ENCODE assay signal across 22 cellular contexts in the genomic region with DNA sequence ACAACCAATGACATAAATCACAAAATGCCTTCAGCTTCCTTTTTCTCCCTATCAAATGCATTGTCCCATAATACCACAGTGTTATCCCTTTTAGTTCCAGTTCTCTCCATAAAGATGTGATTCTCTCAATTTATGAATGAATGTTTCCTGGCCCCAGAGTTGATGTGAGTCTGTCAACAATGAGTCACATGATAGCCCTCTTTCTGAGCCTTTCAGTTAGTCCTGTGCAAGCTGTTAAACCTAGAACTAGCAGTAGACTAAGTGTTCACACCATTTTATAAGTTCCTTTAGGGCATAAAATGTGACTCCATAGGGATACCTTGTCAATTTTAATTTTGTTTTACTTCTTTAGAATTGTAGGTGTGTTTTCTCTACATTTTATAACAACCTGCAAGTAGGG.
A peak's percentile ranks its signal among the peaks of the same experiment; 100 is the strongest.
DNase-seq lines count a peak whose midpoint lies in the region; ATAC-seq, FAIRE-seq and TF ChIP-seq lines count a peak whose summit lies in the region.
"Had no signal": no experiment of that assay in that cellular context is flagged by ENCODE, and none has a peak within 500 bp of the region (broad histone marks: within the 10 kb centered on the region; RNA-seq: fewer than 3 reads in every experiment).

No MANE protein-coding gene starts in this region.

- H3K4me3 ChIP-seq in K562: no peak overlapping the region
- H3K4me3 ChIP-seq: A549; BLaER1 treated with 17β-estradiol and CSF1 and Interleukin-3, amounts not matched to agents 10 nM and 100 nM had no signal

- CTCF ChIA-PET in K562 (lab: Yijun Ruan, JAX; ENCODE audit: low intra/inter-chr PET ratio): no interaction called here

- H3K36me3 ChIP-seq in K562 (ENCODE audit: control insufficient read depth, insufficient read depth, low read length): no peaks in the 10 kb centered on the region
- H3K36me3 ChIP-seq: BLaER1 treated with 17β-estradiol and CSF1 and Interleukin-3, amounts not matched to agents 10 nM and 100 nM had no signal

- H3K27ac ChIP-seq in K562 (ENCODE audit: extremely low read depth, low read depth, low read length): no peak overlapping the region
- H3K27ac ChIP-seq: 22Rv1; A549; BLaER1 treated with 17β-estradiol and CSF1 and Interleukin-3, amounts not matched to agents 10 nM and 100 nM; C4-2B had no signal

- no peaks in the 10 kb centered on the region; the same call in 1 of the 2 replicates for H3K9me3 ChIP-seq in K562 (replicated peaks; ENCODE audit: control insufficient read depth, insufficient read depth, low read depth, low read length)
- H3K9me3 ChIP-seq: A549 had no signal

- no TSS peak for BruUV-seq in K562 (replicated peaks; lab: Mats Ljungman, UMichigan)

- H3K9ac ChIP-seq in K562 (ENCODE audit: insufficient read depth in 1 of 2, low read depth in 2 of 2, low read length in 2 of 2): no peak overlapping the region
- H3K9ac ChIP-seq: BLaER1 treated with 17β-estradiol and CSF1 and Interleukin-3, amounts not matched to agents 10 nM and 100 nM had no signal

- in situ Hi-C loops in K562 (cut with MboI): no loop called here

- ATAC-seq in K562: no peak
- ATAC-seq: A549 had no signal

- no peaks in the 10 kb centered on the region for H3K79me2 ChIP-seq in K562 (ENCODE audit: control insufficient read depth, insufficient read depth, low read length)

- no peaks in the 10 kb centered on the region for H3K4me1 ChIP-seq in K562 (replicated peaks in 1 of 2; ENCODE audit: control insufficient read depth in 2 of 2, insufficient read depth in 2 of 2, low read length in 2 of 2)
- H3K4me1 ChIP-seq: A549 had no signal

- H4K20me1 ChIP-seq in K562 (replicated peaks; ENCODE audit: control insufficient read depth, insufficient read depth, low read length): no peaks in the 10 kb centered on the region
- H4K20me1 ChIP-seq: BLaER1 treated with 17β-estradiol and CSF1 and Interleukin-3, amounts not matched to agents 10 nM and 100 nM had no signal

- no peak for FAIRE-seq in K562 (lab: Jason Lieb, UNC)
- FAIRE-seq: A549, G401.6, GM12891, GM19239 had no signal

- intact Hi-C loops in K562 (cut with micrococcal nuclease): no loop called here

- no peak overlapping the region for H2AFZ ChIP-seq in K562 (ENCODE audit: low read depth, low read length)

- DNase-seq in DMS53 (lab: John Stamatoyannopoulos, UW) (peak; percentile 15), DMS53 treated with DMSO at 0.1 percent for 48 hours (lab: John Stamatoyannopoulos, UW; ENCODE audit: unreplicated experiment) (no peak), K562 (ENCODE audit: extremely low read depth in 1 of 4, low spot score in 3 of 4) (no peak), foreskin melanocyte (peak; percentile 9), DMS79 (lab: John Stamatoyannopoulos, UW) (no peak)
- no peak for DNase-seq in activated CD4-positive, alpha-beta T cell treated with anti-CD3 and anti-CD28 coated beads for 1 hour
- DNase-seq: AML-193; CD4-positive, alpha-beta memory T cell; CD4-positive, CD25-positive, alpha-beta regulatory T cell; CD8-positive, alpha-beta memory T cell; COR-L47; DMS 273 treated with DMSO at 0.1 percent for 48 hours; DMS153; DMS79 treated with DMSO at 0.1 percent for 48 hours; GF-D8 had no signal

- no peak for TF ChIP-seq EP300 in K562 (IDR thresholded peaks at IDR 0.05; ENCODE audit: low read length)

- TF ChIP-seq RAD21 in K562 (CRISPR knock-in tag; conservative IDR thresholded peaks at IDR 0.05 in 1 of 2, IDR thresholded peaks at IDR 0.05 in 1 of 2): no peak

- no peak overlapping the region for H3K4me2 ChIP-seq in K562 (ENCODE audit: insufficient read depth, low read length)
- H3K4me2 ChIP-seq: A549 had no signal

- POLR2A ChIA-PET in K562 (lab: Yijun Ruan, JAX): no interaction called here

- H3K27me3 ChIP-seq in K562 (ENCODE audit: control insufficient read depth in 2 of 2, insufficient read depth in 2 of 2, low read length in 2 of 2): no peaks in the 10 kb centered on the region
- H3K27me3 ChIP-seq: BLaER1 treated with 17β-estradiol and CSF1 and Interleukin-3, amounts not matched to agents 10 nM and 100 nM had no signal

- TF ChIP-seq POLR2A in K562 (conservative IDR thresholded peaks at IDR 0.05): no peak

- H3K9me1 ChIP-seq in K562 (ENCODE audit: control insufficient read depth, insufficient read depth, low read length): no peaks in the 10 kb centered on the region

- TF ChIP-seq CTCF in K562 (IDR thresholded peaks at IDR 0.05 in 2 of 3, conservative IDR thresholded peaks at IDR 0.05 in 1 of 3; ENCODE audit: insufficient read depth in 2 of 3, low read depth in 1 of 3, low read length in 3 of 3): no peak

TF ChIP-seq in K562, 482 proteins besides CTCF, POLR2A, EP300 and RAD21:
- TF ChIP-seq ZBTB1 (CRISPR knock-in tag; IDR thresholded peaks at IDR 0.05; ENCODE audit: borderline replicate concordance, low read depth) (no peak), KDM5B (IDR thresholded peaks at IDR 0.05; ENCODE audit: insufficient replicate concordance, low read depth, low read length) (no peak)
- TF ChIP-seq, protein P1, sequence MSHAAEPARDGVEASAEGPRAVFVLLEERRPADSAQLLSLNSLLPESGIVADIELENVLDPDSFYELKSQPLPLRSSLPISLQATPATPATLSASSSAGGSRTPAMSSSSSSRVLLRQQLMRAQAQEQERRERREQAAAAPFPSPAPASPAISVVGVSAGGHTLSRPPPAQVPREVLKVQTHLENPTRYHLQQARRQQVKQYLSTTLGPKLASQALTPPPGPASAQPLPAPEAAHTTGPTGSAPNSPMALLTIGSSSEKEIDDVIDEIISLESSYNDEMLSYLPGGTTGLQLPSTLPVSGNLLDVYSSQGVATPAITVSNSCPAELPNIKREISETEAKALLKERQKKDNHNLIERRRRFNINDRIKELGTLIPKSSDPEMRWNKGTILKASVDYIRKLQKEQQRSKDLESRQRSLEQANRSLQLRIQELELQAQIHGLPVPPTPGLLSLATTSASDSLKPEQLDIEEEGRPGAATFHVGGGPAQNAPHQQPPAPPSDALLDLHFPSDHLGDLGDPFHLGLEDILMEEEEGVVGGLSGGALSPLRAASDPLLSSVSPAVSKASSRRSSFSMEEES (CRISPR knock-in tag; IDR thresholded peaks at IDR 0.05): peak; percentile 22; the same call in 1 of the 2 replicates

Comparison
In these comparisons a context has a peak if more than half of its experiments do, and no peak if none do; other contexts are left out.
1. DNase-seq: peak in DMS53 (single experiment) and foreskin melanocyte (single experiment); none in DMS53 treated with DMSO at 0.1 percent for 48 hours (single experiment), K562 (0 of 4), DMS79 (single experiment) and activated CD4-positive, alpha-beta T cell treated with anti-CD3 and anti-CD28 coated beads for 1 hour (single experiment).